ENCODE assay signal across 8 cellular contexts in genomic region chr6:36595168-36595818, GRCh38. TPM values are rescaled to one million over a fixed set of nuclear protein-coding genes. Genes with fewer than 3 reads are reported as not detected.
DNase-seq lines count a peak whose midpoint lies in the region; ATAC-seq and TF ChIP-seq lines count a peak whose summit lies in the region.

No MANE protein-coding gene starts in this region.

- ATAC-seq in foreskin keratinocyte: no peak
- ATAC-seq in HG02759 (IDR thresholded peaks at IDR 0.05; ENCODE audit: unreplicated experiment): no peak
- no peak for ATAC-seq in GM18867 (IDR thresholded peaks at IDR 0.05; ENCODE audit: unreplicated experiment)
- no peak for ATAC-seq in HG03175 (IDR thresholded peaks at IDR 0.05; ENCODE audit: unreplicated experiment)

- H3F3A ChIP-seq in DOHH2 (ENCODE audit: control insufficient read depth, insufficient read depth): peaks cover 82% of the 10 kb centered on the region
- H3F3A ChIP-seq in MM.1S (ENCODE audit: insufficient read depth, low read length): peaks cover 65% of the 10 kb centered on the region

- TF ChIP-seq CTCF in DOHH2 (IDR thresholded peaks at IDR 0.05; ENCODE audit: low read depth, low read length, poor library complexity, severe bottlenecking) (no peak), MM.1S (IDR thresholded peaks at IDR 0.05; ENCODE audit: low read length) (no peak), foreskin keratinocyte (conservative IDR thresholded peaks at IDR 0.05) (no peak), osteoblast (IDR thresholded peaks at IDR 0.05; ENCODE audit: extremely low read depth, low read depth, low read length) (no peak)

- no peaks in the 10 kb centered on the region for H3K9me2 ChIP-seq in DOHH2 (replicated peaks; ENCODE audit: control insufficient read depth, low read length)
- no peaks in the 10 kb centered on the region for H3K9me2 ChIP-seq in MM.1S (replicated peaks; ENCODE audit: insufficient read depth, low read length)

- peak overlapping the region; percentile 96 for H3K4me3 Mint-ChIP-seq in activated CD4-positive, alpha-beta memory T cell treated with anti-CD3 and anti-CD28 coated beads for 36 hours

- CTCF ChIA-PET in activated CD4-positive, alpha-beta memory T cell treated with anti-CD3 and anti-CD28 coated beads for 36 hours (lab: Charles Lee): interaction anchor here (1.4 to 1.5 kb wide), 2 partner anchors 86 to 187 kb away, joined by 3 to 9 read pairs; no protein-coding TSS in a partner anchor

- no peaks in the 10 kb centered on the region for H3K27me3 ChIP-seq in DOHH2 (ENCODE audit: control insufficient read depth, low read length)
- H3K27me3 ChIP-seq in MM.1S (replicated peaks; ENCODE audit: insufficient read depth, low read length): no peaks in the 10 kb centered on the region
- no peaks in the 10 kb centered on the region for H3K27me3 ChIP-seq in foreskin keratinocyte
- H3K27me3 ChIP-seq in osteoblast (ENCODE audit: insufficient read depth, low read length): no peaks in the 10 kb centered on the region

- intact Hi-C loops in activated CD4-positive, alpha-beta memory T cell treated with anti-CD3 and anti-CD28 coated beads for 36 hours (cut with micrococcal nuclease): loop anchor here (2.0 to 10.0 kb wide), 3 partner anchors 152 to 580 kb away; partner anchors contain the start of genes KCTD20, MTCH1, PIM1 and PXT1

- peak overlapping the region; percentile 89 for H3K4me2 ChIP-seq in DOHH2 (ENCODE audit: low read length)
- H3K4me2 ChIP-seq in MM.1S (ENCODE audit: low read depth, low read length): peak overlapping the region; percentile 76
- H3K4me2 ChIP-seq in osteoblast (ENCODE audit: insufficient read depth, low read length): peak overlapping the region; percentile 94

- no peaks in the 10 kb centered on the region for H3K9me3 Mint-ChIP-seq in activated CD4-positive, alpha-beta memory T cell treated with anti-CD3 and anti-CD28 coated beads for 36 hours

- H3K79me2 ChIP-seq in DOHH2 (ENCODE audit: control insufficient read depth, low read length) (peaks cover 62% of the 10 kb centered on the region), MM.1S (ENCODE audit: low read length) (peaks cover 62% of the 10 kb centered on the region), osteoblast (ENCODE audit: insufficient read depth, low read length) (peaks cover 74% of the 10 kb centered on the region)

- peaks cover 61% of the 10 kb centered on the region for H3K36me3 ChIP-seq in DOHH2 (ENCODE audit: control insufficient read depth, low read length)
- H3K36me3 ChIP-seq in MM.1S (replicated peaks; ENCODE audit: insufficient read depth, low read length): peaks cover 37% of the 10 kb centered on the region
- H3K36me3 ChIP-seq in osteoblast (ENCODE audit: insufficient read depth, low read length): peaks cover 42% of the 10 kb centered on the region

- H3K4me1 ChIP-seq in DOHH2 (ENCODE audit: control insufficient read depth, low read length) (peaks cover 75% of the 10 kb centered on the region), MM.1S (ENCODE audit: low read length) (peaks cover 32% of the 10 kb centered on the region), foreskin keratinocyte (peaks cover 27% of the 10 kb centered on the region), osteoblast (ENCODE audit: insufficient read depth, low read length) (peaks cover 44% of the 10 kb centered on the region)

- H2AFZ ChIP-seq in MM.1S (ENCODE audit: low read length) (no peak overlapping the region), osteoblast (ENCODE audit: low read length) (no peak overlapping the region)

- H3K9me3 ChIP-seq in DOHH2 (ENCODE audit: control insufficient read depth, insufficient read depth, low read length): no peaks in the 10 kb centered on the region
- H3K9me3 ChIP-seq in MM.1S (replicated peaks; ENCODE audit: insufficient read depth, low read length): no peaks in the 10 kb centered on the region
- H3K9me3 ChIP-seq in osteoblast (ENCODE audit: low read depth, low read length): no peaks in the 10 kb centered on the region

- peak overlapping the region; percentile 92 for H3K9ac ChIP-seq in MM.1S (ENCODE audit: low read length)

- H4K20me1 ChIP-seq in DOHH2 (ENCODE audit: control insufficient read depth, insufficient read depth, low read depth, low read length) (peaks cover 55% of the 10 kb centered on the region), MM.1S (ENCODE audit: insufficient read depth, low read length) (peaks cover 56% of the 10 kb centered on the region), osteoblast (ENCODE audit: insufficient read depth, low read length) (peaks cover 59% of the 10 kb centered on the region)

- H3K4me3 ChIP-seq in DOHH2 (ENCODE audit: low read length) (peak overlapping the region; percentile 95), MM.1S (ENCODE audit: low read length) (peak overlapping the region; percentile 99), osteoblast (ENCODE audit: insufficient read depth, low read length) (peak overlapping the region; percentile 95)

- H3K36me3 Mint-ChIP-seq in activated CD4-positive, alpha-beta memory T cell treated with anti-CD3 and anti-CD28 coated beads for 36 hours: peaks cover 63% of the 10 kb centered on the region

- DNase-seq in MM.1S: no peak
- peak; percentile 44 for DNase-seq in activated CD4-positive, alpha-beta memory T cell treated with anti-CD3 and anti-CD28 coated beads for 36 hours
- no peak for DNase-seq in foreskin keratinocyte
- DNase-seq in osteoblast (ENCODE audit: insufficient read length, low spot score, missing footprints): peak; percentile 21

- POLR2A ChIA-PET in activated CD4-positive, alpha-beta memory T cell treated with anti-CD3 and anti-CD28 coated beads for 36 hours (lab: Charles Lee): interaction anchor here (0.6 to 8.1 kb wide), 5 partner anchors 8 to 843 kb away, joined by 3 to 73 read pairs (median 7); no protein-coding TSS in a partner anchor

- H3K4me1 Mint-ChIP-seq in activated CD4-positive, alpha-beta memory T cell treated with anti-CD3 and anti-CD28 coated beads for 36 hours (ENCODE audit: low read depth): peaks cover 36% of the 10 kb centered on the region

- H3K27me3 Mint-ChIP-seq in activated CD4-positive, alpha-beta memory T cell treated with anti-CD3 and anti-CD28 coated beads for 36 hours: peaks cover 2% of the 10 kb centered on the region

- H3K27ac ChIP-seq in DOHH2 (ENCODE audit: low read depth, low read length) (peak overlapping the region; percentile 99), MM.1S (ENCODE audit: low read length) (peak overlapping the region; percentile 96), foreskin keratinocyte (peak overlapping the region; percentile 99), osteoblast (ENCODE audit: low read depth, low read length) (peak overlapping the region; percentile 99)

- peak overlapping the region; percentile 99 for H3K27ac Mint-ChIP-seq in activated CD4-positive, alpha-beta memory T cell treated with anti-CD3 and anti-CD28 coated beads for 36 hours

RNA-seq across cellular contexts. Expression of gene SRSF3, which starts 1.1 kb away (rescaled TPM):
- total RNA-seq in activated CD4-positive, alpha-beta memory T cell treated with anti-CD3 and anti-CD28 coated beads for 36 hours: 100 to 1,000 TPM; 390 to 392 TPM
- total RNA-seq in foreskin keratinocyte (356 and 421 TPM in 2 replicates), osteoblast (236 and 289 TPM in 2 replicates)
- polyA plus RNA-seq in foreskin keratinocyte: 387 and 470 TPM in 2 replicates

RNA-seq across cellular contexts. Expression of gene STK38, which starts 48.0 kb away (rescaled TPM):
- 10 to 100 TPM; 25.8 to 27.5 TPM for total RNA-seq in activated CD4-positive, alpha-beta memory T cell treated with anti-CD3 and anti-CD28 coated beads for 36 hours
- total RNA-seq in foreskin keratinocyte (28.2 and 29.0 TPM in 2 replicates), osteoblast (41.5 and 48.1 TPM in 2 replicates)
- 13.1 and 15.3 TPM in 2 replicates for polyA plus RNA-seq in foreskin keratinocyte

Comparison
In these comparisons a context has a peak if more than half of its experiments do, and no peak if none do; other contexts are left out.
1. DNase-seq: peak in activated CD4-positive, alpha-beta memory T cell treated with anti-CD3 and anti-CD28 coated beads for 36 hours (single experiment) and osteoblast (single experiment); none in MM.1S (single experiment) and foreskin keratinocyte (0 of 2).
2. Peak in every context shown above with its lines, with median percentiles within 50 percentile points of each other: H3K27ac ChIP-seq, H3K4me2 ChIP-seq and H3K4me3 ChIP-seq.